ENCODE assay signal across 1 cellular context in genomic region chr2:31233741-31234689, GRCh38.
A peak's percentile ranks its signal among the peaks of the same experiment; 100 is the strongest.
TF ChIP-seq lines count a peak whose summit lies in the region.

TSS of gene EHD3 (plus strand) at chr2:31234152. CDS start at chr2:31234622, 470 bp downstream.

TF ChIP-seq in WTC11, 78 proteins besides CTCF, POLR2A, EP300 and RAD21 (continued from another document):
- TF ChIP-seq FOXK1 (CRISPR knock-in tag; IDR thresholded peaks at IDR 0.05), result peak; percentile 68
- no peak for TF ChIP-seq ZNF416 (CRISPR knock-in tag; IDR thresholded peaks at IDR 0.05)
- TF ChIP-seq IRF1 (CRISPR knock-in tag; IDR thresholded peaks at IDR 0.05), result no peak
- TF ChIP-seq SP1 (CRISPR knock-in tag; conservative IDR thresholded peaks at IDR 0.05), result peak; percentile 82
- TF ChIP-seq RORB (CRISPR knock-in tag; IDR thresholded peaks at IDR 0.05), result no peak
- peak; percentile 61 for TF ChIP-seq FOXP1 (CRISPR knock-in tag; IDR thresholded peaks at IDR 0.05; ENCODE audit: borderline replicate concordance)
- no peak for TF ChIP-seq NR3C1 (CRISPR knock-in tag; conservative IDR thresholded peaks at IDR 0.05; ENCODE audit: low read depth)
- no peak for TF ChIP-seq JAZF1 (CRISPR knock-in tag; IDR thresholded peaks at IDR 0.05)
- no peak for TF ChIP-seq ATF1 (CRISPR knock-in tag; IDR thresholded peaks at IDR 0.05)
- TF ChIP-seq HMGA2 (CRISPR knock-in tag; IDR thresholded peaks at IDR 0.05), result no peak
- TF ChIP-seq ZNF121 (CRISPR knock-in tag; IDR thresholded peaks at IDR 0.05), result no peak
- TF ChIP-seq SMAD4 (CRISPR knock-in tag; IDR thresholded peaks at IDR 0.05), result no peak
- TF ChIP-seq PRRX2 (CRISPR knock-in tag; IDR thresholded peaks at IDR 0.05), result no peak
- no peak for TF ChIP-seq RELA (CRISPR knock-in tag; IDR thresholded peaks at IDR 0.05; ENCODE audit: borderline replicate concordance)
- no peak for TF ChIP-seq ATF2 (CRISPR knock-in tag; IDR thresholded peaks at IDR 0.05; ENCODE audit: borderline replicate concordance, low read depth)
- TF ChIP-seq ELF4 (CRISPR knock-in tag; IDR thresholded peaks at IDR 0.05; ENCODE audit: low read depth), result no peak
- peak; percentile 41; the same call in 1 of the 2 replicates for TF ChIP-seq AFF4 (CRISPR knock-in tag; IDR thresholded peaks at IDR 0.05; ENCODE audit: borderline replicate concordance)
- TF ChIP-seq CDX4 (CRISPR knock-in tag; IDR thresholded peaks at IDR 0.05; ENCODE audit: borderline replicate concordance), result no peak
- TF ChIP-seq TP53 (CRISPR knock-in tag; IDR thresholded peaks at IDR 0.05), result peak; percentile 45; the same call in 1 of the 2 replicates
- TF ChIP-seq ZNF138 (CRISPR knock-in tag; conservative IDR thresholded peaks at IDR 0.05), result no peak
- no peak for TF ChIP-seq ATF6 (CRISPR knock-in tag; IDR thresholded peaks at IDR 0.05)
- peak; percentile 75; the same call in 1 of the 2 replicates for TF ChIP-seq ZNF281 (CRISPR knock-in tag; IDR thresholded peaks at IDR 0.05)
- no peak for TF ChIP-seq ZSCAN18 (CRISPR knock-in tag; IDR thresholded peaks at IDR 0.05)
- TF ChIP-seq ZBTB21 (CRISPR knock-in tag; IDR thresholded peaks at IDR 0.05; ENCODE audit: borderline replicate concordance), result peak; percentile 81
- no peak for TF ChIP-seq ZNF425 (CRISPR knock-in tag; conservative IDR thresholded peaks at IDR 0.05)
- TF ChIP-seq ZNF317 (CRISPR knock-in tag; IDR thresholded peaks at IDR 0.05; ENCODE audit: borderline replicate concordance, low read depth), result no peak
- no peak for TF ChIP-seq NFYB (CRISPR knock-in tag; conservative IDR thresholded peaks at IDR 0.05; ENCODE audit: low read depth)
- 0 out of 2 replicates have a peak, but pooled peaks have one; percentile 57 for TF ChIP-seq E2F1 (CRISPR knock-in tag; IDR thresholded peaks at IDR 0.05)
- peak; percentile 76 for TF ChIP-seq ETV6 (CRISPR knock-in tag; IDR thresholded peaks at IDR 0.05)
- TF ChIP-seq GABPB1 (CRISPR knock-in tag; IDR thresholded peaks at IDR 0.05), result peak; percentile 34; the same call in 1 of the 2 replicates
